ENCODE assay signal across 8 cellular contexts in genomic region chr5:108727154-108727638, GRCh38. TPM values are rescaled to one million over a fixed set of nuclear protein-coding genes. Genes with fewer than 3 reads are reported as not detected.
DNase-seq lines count a peak whose midpoint lies in the region; ATAC-seq and TF ChIP-seq lines count a peak whose summit lies in the region.

No MANE protein-coding gene starts in this region.

- ATAC-seq in left cardiac atrium = peak; percentile 9 to 44
- ATAC-seq in GM21526 (IDR thresholded peaks at IDR 0.05; ENCODE audit: low FRiP score, unreplicated experiment) = no peak
- no peak for ATAC-seq in HG03521 (IDR thresholded peaks at IDR 0.05; ENCODE audit: unreplicated experiment)

- H3K4me3 Mint-ChIP-seq in HFFc6 = peak overlapping the region; percentile 89
- peak overlapping the region; percentile 72 for H3K4me3 Mint-ChIP-seq in activated T-helper 1 cell treated with anti-CD3 and anti-CD28 coated beads, Interleukin-12 subunit alpha, Interleukin-12 subunit beta, Interleukin-2, Interleukin-4 antibody, amounts not matched to agents 30 ng/mL and 10 ng/mL and 1 ng/mL, durations not matched to agents 14 hours and 24 hours and 36 hours

- DNase-seq in CMK (ENCODE audit: low read depth) = peak; percentile 45
- DNase-seq in HFFc6 = peak; percentile 0
- DNase-seq in activated T-helper 1 cell treated with anti-CD3 and anti-CD28 coated beads, Interleukin-12 subunit alpha, Interleukin-12 subunit beta, Interleukin-2, Interleukin-4 antibody, amounts not matched to agents 30 ng/mL and 10 ng/mL and 1 ng/mL, durations not matched to agents 14 hours and 24 hours and 36 hours (ENCODE audit: low spot score) = no peak
- DNase-seq in left cardiac atrium = no peak
- DNase-seq in putamen (ENCODE audit: low spot score) = peak; percentile 15
- no peak for DNase-seq in NK-92 (lab: John Stamatoyannopoulos, UW; ENCODE audit: unreplicated experiment)

- H3K9me3 Mint-ChIP-seq in HFFc6 = no peaks in the 10 kb centered on the region
- peaks cover 2% of the 10 kb centered on the region for H3K9me3 Mint-ChIP-seq in activated T-helper 1 cell treated with anti-CD3 and anti-CD28 coated beads, Interleukin-12 subunit alpha, Interleukin-12 subunit beta, Interleukin-2, Interleukin-4 antibody, amounts not matched to agents 30 ng/mL and 10 ng/mL and 1 ng/mL, durations not matched to agents 14 hours and 24 hours and 36 hours

- H3K27ac Mint-ChIP-seq in HFFc6 = peak overlapping the region; percentile 93
- H3K27ac Mint-ChIP-seq in activated T-helper 1 cell treated with anti-CD3 and anti-CD28 coated beads, Interleukin-12 subunit alpha, Interleukin-12 subunit beta, Interleukin-2, Interleukin-4 antibody, amounts not matched to agents 30 ng/mL and 10 ng/mL and 1 ng/mL, durations not matched to agents 14 hours and 24 hours and 36 hours = peak overlapping the region; percentile 6

- no peaks in the 10 kb centered on the region for H3K27me3 Mint-ChIP-seq in HFFc6 (ENCODE audit: insufficient read depth)
- peaks cover 67% of the 10 kb centered on the region for H3K27me3 Mint-ChIP-seq in activated T-helper 1 cell treated with anti-CD3 and anti-CD28 coated beads, Interleukin-12 subunit alpha, Interleukin-12 subunit beta, Interleukin-2, Interleukin-4 antibody, amounts not matched to agents 30 ng/mL and 10 ng/mL and 1 ng/mL, durations not matched to agents 14 hours and 24 hours and 36 hours (ENCODE audit: insufficient read depth)

- intact Hi-C loops in activated T-helper 1 cell treated with anti-CD3 and anti-CD28 coated beads, Interleukin-12 subunit alpha, Interleukin-12 subunit beta, Interleukin-2, Interleukin-4 antibody, amounts not matched to agents 30 ng/mL and 10 ng/mL and 1 ng/mL, durations not matched to agents 14 hours and 24 hours and 36 hours (cut with micrococcal nuclease) = no loop called here
- intact Hi-C loops in left cardiac atrium (cut with DNase I) = no loop called here

- peaks cover 44% of the 10 kb centered on the region for H3K4me1 Mint-ChIP-seq in HFFc6 (ENCODE audit: low read depth)
- H3K4me1 Mint-ChIP-seq in activated T-helper 1 cell treated with anti-CD3 and anti-CD28 coated beads, Interleukin-12 subunit alpha, Interleukin-12 subunit beta, Interleukin-2, Interleukin-4 antibody, amounts not matched to agents 30 ng/mL and 10 ng/mL and 1 ng/mL, durations not matched to agents 14 hours and 24 hours and 36 hours (ENCODE audit: low read depth) = peaks cover 15% of the 10 kb centered on the region

- H3K36me3 Mint-ChIP-seq in HFFc6 (ENCODE audit: low read depth) = no peaks in the 10 kb centered on the region
- no peaks in the 10 kb centered on the region for H3K36me3 Mint-ChIP-seq in activated T-helper 1 cell treated with anti-CD3 and anti-CD28 coated beads, Interleukin-12 subunit alpha, Interleukin-12 subunit beta, Interleukin-2, Interleukin-4 antibody, amounts not matched to agents 30 ng/mL and 10 ng/mL and 1 ng/mL, durations not matched to agents 14 hours and 24 hours and 36 hours (ENCODE audit: low read depth)

- TF ChIP-seq CTCF in HFFc6 (IDR thresholded peaks at IDR 0.05) = no peak

RNA-seq across cellular contexts. Expression of gene FER, which starts 20.5 kb away (rescaled TPM):
- 10 to 100 TPM; 20.2 to 24.6 (median 22.9) TPM for total RNA-seq in HFFc6 (2021; fragmentation: NEBNext Ultra II Directional; extraction: Animal tissue kit (Norgen Biotek cat#: 25700))
- total RNA-seq in activated T-helper 1 cell treated with anti-CD3 and anti-CD28 coated beads, Interleukin-12 subunit alpha, Interleukin-12 subunit beta, Interleukin-2, Interleukin-4 antibody, amounts not matched to agents 30 ng/mL and 10 ng/mL and 1 ng/mL, durations not matched to agents 14 hours and 24 hours and 36 hours = 2.6 and 4.4 TPM in 2 replicates
- 10 to 100 TPM; 17.6 to 19.0 TPM for total RNA-seq in left cardiac atrium

Comparison
In these comparisons a context has a peak if more than half of its experiments do, and no peak if none do; other contexts are left out.
1. DNase-seq: peak in CMK (single experiment), HFFc6 (single experiment) and putamen (single experiment); none in activated T-helper 1 cell treated with anti-CD3 and anti-CD28 coated beads, Interleukin-12 subunit alpha, Interleukin-12 subunit beta, Interleukin-2, Interleukin-4 antibody, amounts not matched to agents 30 ng/mL and 10 ng/mL and 1 ng/mL, durations not matched to agents 14 hours and 24 hours and 36 hours (single experiment), left cardiac atrium (single experiment) and NK-92 (single experiment).
2. ATAC-seq: peak in left cardiac atrium (2 of 2); none in GM21526 (single experiment) and HG03521 (single experiment).